Comparison of ENCODE assay signal across 25 cellular contexts in genomic region chr7:4730276-4730675, GRCh38. TPM values are rescaled to one million over a fixed set of nuclear protein-coding genes. Genes with fewer than 3 reads are reported as not detected.
A peak's percentile ranks its signal among the peaks of the same experiment; 100 is the strongest.
DNase-seq lines count a peak whose midpoint lies in the region; FAIRE-seq and TF ChIP-seq lines count a peak whose summit lies in the region.
"Had no signal": no experiment of that assay in that cellular context is flagged by ENCODE, and none has a peak within 500 bp of the region (broad histone marks: within the 10 kb centered on the region; RNA-seq: fewer than 3 reads in every experiment).

No MANE protein-coding gene starts in this region.

- H3K4me3 ChIP-seq in astrocyte (ENCODE audit: insufficient read depth, low read depth, low read length) (no peak overlapping the region), trophoblast cell (ENCODE audit: low read depth, low read length) (no peak overlapping the region)
- H3K4me3 ChIP-seq: GM12878, GM23248, lung, suprapubic skin had no signal

- FAIRE-seq in HTR-8/SVneo (lab: Jason Lieb, UNC) (peak; percentile 71), astrocyte (lab: Jason Lieb, UNC) (no peak)
- FAIRE-seq: GM12878 had no signal

- no peak overlapping the region for H2BK120ac ChIP-seq in trophoblast cell (ENCODE audit: insufficient read depth, low read length, poor library complexity)

- no peak overlapping the region for H3K4me3 Mint-ChIP-seq in T-helper 1 cell treated with Interleukin-12 subunit alpha and Interleukin-12 subunit beta and Interleukin-4 antibody, amounts not matched to agents 30 μg/mL and 1 μg/mL, for 36 hours
- peak overlapping the region; percentile 20 for H3K4me3 Mint-ChIP-seq in astrocyte (ENCODE audit: unreplicated experiment)
- H3K4me3 Mint-ChIP-seq: activated CD8-positive, alpha-beta memory T cell treated with anti-CD3 and anti-CD28 coated beads, Interleukin-2, amount 10 ng/mL, durations not matched to agents 7 days and 5 days; activated T-helper 17 cell treated with anti-CD3 and anti-CD28 coated beads, Interleukin-2, amount 50 U/mL, for 72 hours had no signal

- H3K9me3 ChIP-seq in astrocyte (ENCODE audit: insufficient read depth, low read depth, low read length) (no peaks in the 10 kb centered on the region), trophoblast cell (ENCODE audit: insufficient read depth, low read depth, low read length) (peaks cover 3% of the 10 kb centered on the region)
- H3K9me3 ChIP-seq: suprapubic skin had no signal

- no peak overlapping the region for H4K8ac ChIP-seq in trophoblast cell (ENCODE audit: low read depth, low read length)

- H2BK5ac ChIP-seq in trophoblast cell (ENCODE audit: low read depth, low read length, poor library complexity) = no peak overlapping the region

- peaks cover 16% of the 10 kb centered on the region for H3K36me3 Mint-ChIP-seq in T-helper 1 cell treated with Interleukin-12 subunit alpha and Interleukin-12 subunit beta and Interleukin-4 antibody, amounts not matched to agents 30 μg/mL and 1 μg/mL, for 36 hours (ENCODE audit: low read depth)
- peaks cover 22% of the 10 kb centered on the region for H3K36me3 Mint-ChIP-seq in astrocyte (ENCODE audit: low read depth, unreplicated experiment)

- no peak overlapping the region for H2BK12ac ChIP-seq in trophoblast cell (ENCODE audit: low read length)

- no peak overlapping the region for H3K9ac ChIP-seq in astrocyte (ENCODE audit: low read length)
- H3K9ac ChIP-seq in trophoblast cell (ENCODE audit: low read length) = no peak overlapping the region
- H3K9ac ChIP-seq: GM23248 had no signal

- no CpG with 5 or more reads among the region's 19 CpGs for WGBS in trophoblast cell (ENCODE audit: extremely low coverage, insufficient coverage, insufficient read length)

- no peak overlapping the region for H3K14ac ChIP-seq in trophoblast cell (ENCODE audit: low read length)

- H3K27ac ChIP-seq in astrocyte (ENCODE audit: low read depth, low read length) (no peak overlapping the region), trophoblast cell (ENCODE audit: low read depth, low read length) (no peak overlapping the region)
- H3K27ac ChIP-seq: 22Rv1, GM23248, suprapubic skin, WERI-Rb-1 had no signal

- H2AFZ ChIP-seq in astrocyte (ENCODE audit: low read depth, low read length) (no peak overlapping the region), trophoblast cell (ENCODE audit: insufficient read depth, low read length, poor library complexity) (no peak overlapping the region)
- H2AFZ ChIP-seq: GM23248 had no signal

- H3K4ac ChIP-seq in trophoblast cell (ENCODE audit: low read depth, low read length) = no peak overlapping the region

- peak overlapping the region; percentile 4 for H3K18ac ChIP-seq in trophoblast cell (ENCODE audit: low read length)

- no peaks in the 10 kb centered on the region for H3K27me3 ChIP-seq in astrocyte (ENCODE audit: insufficient read depth, low read length)
- no peaks in the 10 kb centered on the region for H3K27me3 ChIP-seq in trophoblast cell (ENCODE audit: insufficient read depth, low read length)
- H3K27me3 ChIP-seq: suprapubic skin had no signal

- no peak for DNase-seq in T-helper 1 cell
- no peak for DNase-seq in HTR-8/SVneo (ENCODE audit: insufficient read length, low spot score)
- DNase-seq in astrocyte (ENCODE audit: low read depth) = no peak
- DNase-seq in trophoblast cell = no peak
- DNase-seq in SHP77 treated with DMSO at 0.1 percent for 48 hours (lab: John Stamatoyannopoulos, UW) = no peak
- DNase-seq in SK-N-DZ (ENCODE audit: low spot score) = no peak
- DNase-seq in mesenteric fat pad (ENCODE audit: low spot score) = no peak
- DNase-seq: activated CD4-positive, alpha-beta T cell treated with anti-CD3 and anti-CD28 coated beads for 48 hours; activated CD8-positive, alpha-beta memory T cell treated with anti-CD3 and anti-CD28 coated beads, Interleukin-2, amount 10 ng/mL, durations not matched to agents 7 days and 5 days; central memory CD4-positive, alpha-beta T cell; foreskin fibroblast; GM23248; head of caudate nucleus; MV-4-11; NCI-H146; NCI-H2107; T1000; WERI-Rb-1 had no signal

- no peak overlapping the region for H3K4me2 ChIP-seq in astrocyte (ENCODE audit: low read length)
- no peak overlapping the region for H3K4me2 ChIP-seq in trophoblast cell (ENCODE audit: low read length)

- H3K4me1 Mint-ChIP-seq in T-helper 1 cell treated with Interleukin-12 subunit alpha and Interleukin-12 subunit beta and Interleukin-4 antibody, amounts not matched to agents 30 μg/mL and 1 μg/mL, for 36 hours (ENCODE audit: low read depth) = peaks cover 33% of the 10 kb centered on the region
- H3K4me1 Mint-ChIP-seq in astrocyte (ENCODE audit: low read depth, unreplicated experiment) = peaks cover 22% of the 10 kb centered on the region

- no peak for TF ChIP-seq CTCF in astrocyte (IDR thresholded peaks at IDR 0.05; ENCODE audit: insufficient read depth, low read depth, low read length)

- peaks cover 6% of the 10 kb centered on the region for H3K79me1 ChIP-seq in trophoblast cell (ENCODE audit: low read length)

- H3K23ac ChIP-seq in trophoblast cell (ENCODE audit: low read length) = no peak overlapping the region

- H3K36me3 ChIP-seq in astrocyte (ENCODE audit: insufficient read depth, low read length) (peaks cover 4% of the 10 kb centered on the region), trophoblast cell (ENCODE audit: control insufficient read depth in 1 of 2, insufficient read depth in 2 of 2, low read length in 2 of 2) (peaks cover 0 to 7% of the 10 kb centered on the region in 2 experiments)

- H2AK5ac ChIP-seq in trophoblast cell (ENCODE audit: low read length) = peak overlapping the region; percentile 82

- peaks cover 17% of the 10 kb centered on the region for H3K4me1 ChIP-seq in astrocyte (ENCODE audit: insufficient read depth, low read length)
- H3K4me1 ChIP-seq in trophoblast cell (ENCODE audit: control insufficient read depth in 1 of 2, insufficient read depth in 2 of 2, low read length in 2 of 2) = peaks cover 20 to 21% of the 10 kb centered on the region in 2 experiments

- H3K9me3 Mint-ChIP-seq in T-helper 1 cell treated with Interleukin-12 subunit alpha and Interleukin-12 subunit beta and Interleukin-4 antibody, amounts not matched to agents 30 μg/mL and 1 μg/mL, for 36 hours = no peaks in the 10 kb centered on the region
- H3K9me3 Mint-ChIP-seq in astrocyte (ENCODE audit: unreplicated experiment) = no peaks in the 10 kb centered on the region
- H3K9me3 Mint-ChIP-seq: activated naive CD4-positive, alpha-beta T cell treated with anti-CD3 and anti-CD28 coated beads, Interleukin-2, amount 50 U/mL, for 72 hours; activated T-helper 17 cell treated with anti-CD3 and anti-CD28 coated beads, Interleukin-2, amount 50 U/mL, for 72 hours had no signal

- H3K27ac Mint-ChIP-seq in T-helper 1 cell treated with Interleukin-12 subunit alpha and Interleukin-12 subunit beta and Interleukin-4 antibody, amounts not matched to agents 30 μg/mL and 1 μg/mL, for 36 hours = peak overlapping the region; percentile 31
- H3K27ac Mint-ChIP-seq in astrocyte (ENCODE audit: unreplicated experiment) = peak overlapping the region; percentile 34
- H3K27ac Mint-ChIP-seq: activated CD8-positive, alpha-beta memory T cell treated with anti-CD3 and anti-CD28 coated beads, Interleukin-2, amount 10 ng/mL, durations not matched to agents 7 days and 5 days; activated T-helper 17 cell treated with anti-CD3 and anti-CD28 coated beads, Interleukin-2, amount 50 U/mL, for 72 hours had no signal

- no peaks in the 10 kb centered on the region for H3K27me3 Mint-ChIP-seq in T-helper 1 cell treated with Interleukin-12 subunit alpha and Interleukin-12 subunit beta and Interleukin-4 antibody, amounts not matched to agents 30 μg/mL and 1 μg/mL, for 36 hours (ENCODE audit: low read depth)
- no peaks in the 10 kb centered on the region for H3K27me3 Mint-ChIP-seq in astrocyte (ENCODE audit: low read depth, unreplicated experiment)
- H3K27me3 Mint-ChIP-seq: activated CD8-positive, alpha-beta memory T cell treated with anti-CD3 and anti-CD28 coated beads, Interleukin-2, amount 10 ng/mL, durations not matched to agents 7 days and 5 days; activated T-helper 17 cell treated with anti-CD3 and anti-CD28 coated beads, Interleukin-2, amount 50 U/mL, for 72 hours had no signal

- H3K79me2 ChIP-seq in astrocyte (ENCODE audit: insufficient read depth, low read length) = peaks cover 90% of the 10 kb centered on the region
- H3K79me2 ChIP-seq in trophoblast cell (ENCODE audit: control insufficient read depth, insufficient read depth, low read length, poor library complexity) = peaks cover 2% of the 10 kb centered on the region

- H4K91ac ChIP-seq in trophoblast cell (ENCODE audit: low read depth, low read length) = no peak overlapping the region

- H4K12ac ChIP-seq in trophoblast cell (ENCODE audit: low read depth, low read length) = no peak overlapping the region

- H4K20me1 ChIP-seq in astrocyte (ENCODE audit: insufficient read depth, low read length) = peaks cover 51% of the 10 kb centered on the region

RNA-seq across cellular contexts. Expression of gene AP5Z1, which starts 45.1 kb away (rescaled TPM):
- 70.7 and 75.6 TPM in 2 replicates for total RNA-seq in astrocyte
- polyA plus RNA-seq in trophoblast cell (2013) = 19.8 and 22.2 TPM in 2 replicates
- polyA plus RNA-seq in SK-N-DZ (2014; cell fraction: cytosol; rRNA removed) = 26.0 and 28.2 TPM in 2 replicates
- polyA plus RNA-seq in SK-N-DZ (2014; cell fraction: nucleus; rRNA removed) = 90.4 and 109 TPM in 2 replicates
- 37.6 TPM for total RNA-seq in mesenteric fat pad

RNA-seq across cellular contexts. Expression of gene FOXK1, which starts 48.2 kb away (rescaled TPM):
- total RNA-seq in astrocyte (51.8 and 53.6 TPM in 2 replicates), mesenteric fat pad (30.2 TPM)
- polyA plus RNA-seq in trophoblast cell (2013) = 6.5 and 6.6 TPM in 2 replicates
- 10.5 and 11.9 TPM in 2 replicates for polyA plus RNA-seq in SK-N-DZ (2014; cell fraction: cytosol; rRNA removed)
- 11.5 and 14.7 TPM in 2 replicates for polyA plus RNA-seq in SK-N-DZ (2014; cell fraction: nucleus; rRNA removed)
